Comparison of ENCODE assay signal across 8 cellular contexts in the genomic region with DNA sequence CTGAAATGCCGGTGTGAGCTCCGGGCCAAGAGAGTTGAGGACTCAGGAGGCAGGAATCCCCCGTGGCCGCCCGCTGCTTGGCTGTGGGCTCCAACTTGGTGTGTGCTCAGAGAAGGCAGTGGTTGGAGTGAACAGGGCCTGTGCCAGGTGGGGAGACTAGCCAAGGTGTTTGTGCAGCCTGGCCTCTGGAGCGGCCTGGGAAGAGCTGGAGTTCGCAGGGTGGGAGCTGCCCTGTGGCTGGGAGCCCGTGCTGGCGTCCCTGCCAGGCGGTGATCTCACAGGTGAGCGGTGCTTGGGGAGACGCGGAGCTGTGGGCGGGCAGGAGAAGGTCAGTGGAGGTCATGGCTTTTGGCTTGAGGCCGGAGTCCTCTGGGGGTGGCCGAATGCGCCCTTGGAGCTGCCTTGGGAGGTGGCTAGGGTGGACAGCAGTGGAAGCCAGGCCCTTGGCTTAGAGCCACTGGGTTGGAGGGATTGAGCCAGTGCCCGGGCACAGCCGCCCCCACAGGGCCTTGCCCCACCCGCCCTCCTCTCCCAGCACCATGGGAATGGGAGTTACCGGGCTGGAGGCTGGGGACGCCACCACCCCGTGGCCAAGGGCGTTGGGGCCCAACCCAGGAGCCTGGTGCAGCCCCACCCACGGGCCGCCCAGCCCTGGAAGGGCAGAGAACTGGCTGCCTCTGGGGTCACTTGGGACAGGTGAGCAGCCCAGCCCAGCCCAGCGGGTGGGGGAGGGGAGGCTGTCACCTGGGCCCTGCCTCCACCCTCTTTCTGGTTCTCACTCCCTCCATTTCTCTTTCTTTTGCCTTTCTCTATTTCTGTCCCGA. TPM values are rescaled to one million over a fixed set of nuclear protein-coding genes. Genes with fewer than 3 reads are reported as not detected.
DNase-seq lines count a peak whose midpoint lies in the region; ATAC-seq and TF ChIP-seq lines count a peak whose summit lies in the region.

No MANE protein-coding gene starts in this region.

- no peaks in the 10 kb centered on the region for H3K79me2 ChIP-seq in parathyroid adenoma

- no peak for TF ChIP-seq EP300 in gastroesophageal sphincter (IDR thresholded peaks at IDR 0.05)

- H3K4me3 ChIP-seq in AG04449 (ENCODE audit: low read depth, low read length): peak overlapping the region; percentile 69
- H3K4me3 ChIP-seq in gastroesophageal sphincter: peak overlapping the region in 1 of 2 donors; percentile 70
- H3K4me3 ChIP-seq in parathyroid adenoma (ENCODE audit: low read depth, low read length): peak overlapping the region; percentile 81

- TF ChIP-seq CTCF in AG04449 (IDR thresholded peaks at IDR 0.05; ENCODE audit: insufficient read depth, low read length, missing control alignments): no peak
- TF ChIP-seq CTCF in gastroesophageal sphincter (IDR thresholded peaks at IDR 0.05): no peak
- TF ChIP-seq CTCF in parathyroid adenoma (IDR thresholded peaks at IDR 0.05): peak; percentile 10

- DNase-seq in AG04449 (ENCODE audit: low read depth, low spot score) (no peak), HK-2 (ENCODE audit: unreplicated experiment) (peak; percentile 73), NOMO-1 treated with DMSO at 0.1 percent for 48 hours (lab: John Stamatoyannopoulos, UW; ENCODE audit: unreplicated experiment) (no peak), SHP77 (lab: John Stamatoyannopoulos, UW) (no peak)
- DNase-seq in activated CD8-positive, alpha-beta T cell treated with anti-CD3 and anti-CD28 coated beads, Interleukin-2, amount 10 ng/mL, durations not matched to agents 7 days and 5 days: no peak

- TF ChIP-seq POLR2A in gastroesophageal sphincter (IDR thresholded peaks at IDR 0.05): no peak

- H3K27me3 Mint-ChIP-seq in activated CD8-positive, alpha-beta T cell treated with anti-CD3 and anti-CD28 coated beads, Interleukin-2, amount 10 ng/mL, durations not matched to agents 7 days and 5 days (ENCODE audit: low read depth): no peaks in the 10 kb centered on the region

- H3K9me3 ChIP-seq in gastroesophageal sphincter (no peaks in the 10 kb centered on the region), parathyroid adenoma (ENCODE audit: control insufficient read depth, low read length) (no peaks in the 10 kb centered on the region)

- H2AFZ ChIP-seq in parathyroid adenoma: peak overlapping the region; percentile 68

- H3K4me2 ChIP-seq in parathyroid adenoma (ENCODE audit: low read length): peak overlapping the region; percentile 90

- WGBS in gastroesophageal sphincter (ENCODE audit: low coverage in 1 of 2), 2 donors: 11% methylated on average over 3 of the region's 28 CpGs; no CpG with 5 or more reads in 1 of the 2 donors

- ATAC-seq in activated CD8-positive, alpha-beta T cell treated with anti-CD3 and anti-CD28 coated beads, Interleukin-2, amount 10 ng/mL, durations not matched to agents 7 days and 5 days: no peak
- ATAC-seq in gastroesophageal sphincter: peak; percentile 13
- no peak for ATAC-seq in HG02981 (IDR thresholded peaks at IDR 0.05; ENCODE audit: unreplicated experiment)

- H3K36me3 ChIP-seq in gastroesophageal sphincter (peaks cover 0 to 13% of the 10 kb centered on the region in 2 donors), parathyroid adenoma (ENCODE audit: control insufficient read depth, insufficient read depth, low read length) (no peaks in the 10 kb centered on the region)

- H3K4me3 Mint-ChIP-seq in activated CD8-positive, alpha-beta T cell treated with anti-CD3 and anti-CD28 coated beads, Interleukin-2, amount 10 ng/mL, durations not matched to agents 7 days and 5 days: peak overlapping the region; percentile 97

- no peaks in the 10 kb centered on the region for H3K27me3 ChIP-seq in gastroesophageal sphincter
- no peaks in the 10 kb centered on the region for H3K27me3 ChIP-seq in parathyroid adenoma (ENCODE audit: control insufficient read depth, insufficient read depth, low read length)

- H3K27ac Mint-ChIP-seq in activated CD8-positive, alpha-beta T cell treated with anti-CD3 and anti-CD28 coated beads, Interleukin-2, amount 10 ng/mL, durations not matched to agents 7 days and 5 days: peak overlapping the region; percentile 97

- peaks cover 40% of the 10 kb centered on the region for H3K36me3 Mint-ChIP-seq in activated CD8-positive, alpha-beta T cell treated with anti-CD3 and anti-CD28 coated beads, Interleukin-2, amount 10 ng/mL, durations not matched to agents 7 days and 5 days (ENCODE audit: low read depth)

- H3K4me1 Mint-ChIP-seq in activated CD8-positive, alpha-beta T cell treated with anti-CD3 and anti-CD28 coated beads, Interleukin-2, amount 10 ng/mL, durations not matched to agents 7 days and 5 days (ENCODE audit: low read depth): peaks cover 69% of the 10 kb centered on the region

- H3K4me1 ChIP-seq in gastroesophageal sphincter (peaks cover 4 to 89% (median 63%) of the 10 kb centered on the region in 3 donors), parathyroid adenoma (peaks cover 38% of the 10 kb centered on the region)

- no peaks in the 10 kb centered on the region for H3K9me3 Mint-ChIP-seq in activated CD8-positive, alpha-beta T cell treated with anti-CD3 and anti-CD28 coated beads, Interleukin-2, amount 10 ng/mL, durations not matched to agents 7 days and 5 days (ENCODE audit: insufficient read depth)

- CTCF ChIA-PET in AG04449 (lab: Yijun Ruan, JAX): interaction anchor here (1.2 to 11.8 kb wide), 2 partner anchors 10 to 19 kb away, joined by 5 to 626 read pairs; partner anchors contain the start of gene ATP5F1D
- CTCF ChIA-PET in activated CD8-positive, alpha-beta T cell treated with anti-CD3 and anti-CD28 coated beads, Interleukin-2, amount 10 ng/mL, durations not matched to agents 7 days and 5 days (lab: Charles Lee): interaction anchor here (0.8 to 4.5 kb wide), 5 partner anchors 9 to 59 kb away, joined by 3 to 53 read pairs (median 3); partner anchors contain the start of gene ATP5F1D

- H3K27ac ChIP-seq in gastroesophageal sphincter: peak overlapping the region; percentile 74 to 100 (median 94)
- peak overlapping the region; percentile 100 for H3K27ac ChIP-seq in parathyroid adenoma

- POLR2A ChIA-PET in AG04449 (lab: Yijun Ruan, JAX): interaction anchor here (1.4 to 7.3 kb wide), 2 partner anchors 7 to 18 kb away, joined by 5 to 188 read pairs; no protein-coding TSS in a partner anchor
- POLR2A ChIA-PET in activated CD8-positive, alpha-beta T cell treated with anti-CD3 and anti-CD28 coated beads, Interleukin-2, amount 10 ng/mL, durations not matched to agents 7 days and 5 days (lab: Charles Lee): interaction anchor here (1.4 to 2.4 kb wide), 4 partner anchors 9 to 18 kb away, joined by 3 to 9 read pairs (median 6); no protein-coding TSS in a partner anchor

- peak overlapping the region; percentile 70 for H3K9ac ChIP-seq in parathyroid adenoma

RNA-seq across cellular contexts. Expression of gene CIRBP, which starts 7.1 kb away (rescaled TPM):
- 100 to 1,000 TPM; 172 to 195 TPM for total RNA-seq in activated CD8-positive, alpha-beta T cell treated with anti-CD3 and anti-CD28 coated beads, Interleukin-2, amount 10 ng/mL, durations not matched to agents 7 days and 5 days
- 100 to 1,000 TPM; 350 to 708 (median 559) TPM for total RNA-seq in gastroesophageal sphincter

RNA-seq across cellular contexts. Expression of gene FAM174C, which starts 13.3 kb away (rescaled TPM):
- total RNA-seq in activated CD8-positive, alpha-beta T cell treated with anti-CD3 and anti-CD28 coated beads, Interleukin-2, amount 10 ng/mL, durations not matched to agents 7 days and 5 days: 10 to 100 TPM; 57.1 TPM
- total RNA-seq in gastroesophageal sphincter: 10 to 100 TPM; 14.2 to 42.2 (median 21.8) TPM

RNA-seq across cellular contexts. Expression of gene MIDN, which starts 13.7 kb away (rescaled TPM):
- 10 to 100 TPM; 88.4 to 94.3 TPM for total RNA-seq in activated CD8-positive, alpha-beta T cell treated with anti-CD3 and anti-CD28 coated beads, Interleukin-2, amount 10 ng/mL, durations not matched to agents 7 days and 5 days
- total RNA-seq in gastroesophageal sphincter: 10 to 100 TPM; 20.0 to 40.1 (median 24.2) TPM

RNA-seq across cellular contexts. Expression of gene ATP5F1D, which starts 20.5 kb away (rescaled TPM):
- total RNA-seq in activated CD8-positive, alpha-beta T cell treated with anti-CD3 and anti-CD28 coated beads, Interleukin-2, amount 10 ng/mL, durations not matched to agents 7 days and 5 days: 100 to 1,000 TPM; 209 to 222 TPM
- 100 to 1,000 TPM in 1 of 4 donors, 10 to 100 TPM in 3; 62.3 to 116 (median 84.1) TPM for total RNA-seq in gastroesophageal sphincter

RNA-seq across cellular contexts. Expression of gene EFNA2, which starts 23.6 kb away (rescaled TPM):
- total RNA-seq in activated CD8-positive, alpha-beta T cell treated with anti-CD3 and anti-CD28 coated beads, Interleukin-2, amount 10 ng/mL, durations not matched to agents 7 days and 5 days: not detected
- total RNA-seq in gastroesophageal sphincter: not detected
